ENCODE assay signal across 31 cellular contexts in genomic region chr15:53917109-53917508, GRCh38.
"Had no signal": no experiment of that assay in that cellular context is flagged by ENCODE, and none has a peak within 500 bp of the region (broad histone marks: within the 10 kb centered on the region; RNA-seq: fewer than 3 reads in every experiment).

No MANE protein-coding gene starts in this region.

- H3K27me3 Mint-ChIP-seq: activated CD4-positive, alpha-beta memory T cell treated with anti-CD3 and anti-CD28 coated beads for 36 hours; activated CD4-positive, alpha-beta T cell treated with anti-CD3 and anti-CD28 coated beads, Interleukin-2, amount 10 ng/mL, durations not matched to agents 24 days and 14 days; activated naive CD8-positive, alpha-beta T cell treated with anti-CD3 and anti-CD28 coated beads for 36 hours; effector memory CD8-positive, alpha-beta T cell; naive B cell; stimulated activated naive CD8-positive, alpha-beta T cell treated with anti-CD3 and anti-CD28 coated beads, Interleukin-15, Interleukin-2, amounts not matched to agents 100 ng/mL and 50 ng/mL, for 24 hours had no signal

- H3K9me3 Mint-ChIP-seq: activated CD4-positive, alpha-beta memory T cell treated with anti-CD3 and anti-CD28 coated beads for 36 hours; activated CD4-positive, alpha-beta T cell treated with anti-CD3 and anti-CD28 coated beads, Interleukin-2, amount 10 ng/mL, durations not matched to agents 24 days and 14 days; activated naive CD4-positive, alpha-beta T cell treated with anti-CD3 and anti-CD28 coated beads for 36 hours; activated naive CD8-positive, alpha-beta T cell treated with anti-CD3 and anti-CD28 coated beads for 36 hours; activated T-helper 1 cell treated with anti-CD3 and anti-CD28 coated beads, Interleukin-12 subunit alpha, Interleukin-12 subunit beta, Interleukin-2, Interleukin-4 antibody, amounts not matched to agents 30 ng/mL and 10 ng/mL and 1 ng/mL, durations not matched to agents 14 hours and 24 hours and 36 hours; brain; effector memory CD8-positive, alpha-beta T cell; mesothelial cell of epicardium; nephron progenitor cell; stimulated activated naive CD8-positive, alpha-beta T cell treated with anti-CD3 and anti-CD28 coated beads, Interleukin-15, Interleukin-2, amounts not matched to agents 100 ng/mL and 50 ng/mL, for 24 hours; T-helper 1 cell treated with Interleukin-12 subunit alpha and Interleukin-12 subunit beta and Interleukin-4 antibody, amounts not matched to agents 30 μg/mL and 1 μg/mL, for 36 hours had no signal

- DNase-seq: activated CD4-positive, alpha-beta memory T cell treated with anti-CD3 and anti-CD28 coated beads for 36 hours; activated CD4-positive, alpha-beta T cell treated with anti-CD3 and anti-CD28 coated beads, Interleukin-2, amount 10 ng/mL, durations not matched to agents 24 days and 14 days; activated CD4-positive, CD25-positive, alpha-beta regulatory T cell treated with anti-CD3 and anti-CD28 coated beads, Interleukin-2, amount 50 U/mL, for 72 hours; activated CD8-positive, alpha-beta memory T cell treated with anti-CD3 and anti-CD28 coated beads, Interleukin-2, amount 50 U/mL, for 4 hours; activated effector memory CD4-positive, alpha-beta T cell treated with anti-CD3 and anti-CD28 coated beads, Interleukin-2, amount 50 U/mL, for 16 hours; activated naive CD4-positive, alpha-beta T cell treated with anti-CD3 and anti-CD28 coated beads for 36 hours; activated naive CD8-positive, alpha-beta T cell treated with anti-CD3 and anti-CD28 coated beads for 36 hours; activated T-cell treated with anti-CD3 and anti-CD28 coated beads, Interleukin-2, amount 50 U/mL, for 1 hour; caudate nucleus; cortex of kidney; effector memory CD8-positive, alpha-beta T cell; foreskin fibroblast; heart left ventricle; left ventricle myocardium superior; naive B cell; nephron progenitor cell; retina; stimulated activated CD4-positive, alpha-beta T cell treated with anti-CD3 and anti-CD28 coated beads, Interleukin-12 subunit alpha, Interleukin-12 subunit beta, amount 100 ng/mL, for 4 hours; stimulated activated CD4-positive, alpha-beta T cell treated with anti-CD3 and anti-CD28 coated beads, Interleukin-4, amount 100 ng/mL, for 1 hour; T-helper 9 cell; WERI-Rb-1 had no signal

- H3K4me3 Mint-ChIP-seq: activated CD4-positive, alpha-beta memory T cell treated with anti-CD3 and anti-CD28 coated beads for 36 hours; activated CD4-positive, alpha-beta T cell treated with anti-CD3 and anti-CD28 coated beads, Interleukin-2, amount 10 ng/mL, durations not matched to agents 24 days and 14 days; activated naive CD4-positive, alpha-beta T cell treated with anti-CD3 and anti-CD28 coated beads for 36 hours; activated naive CD8-positive, alpha-beta T cell treated with anti-CD3 and anti-CD28 coated beads for 36 hours; activated T-helper 1 cell treated with anti-CD3 and anti-CD28 coated beads, Interleukin-12 subunit alpha, Interleukin-12 subunit beta, Interleukin-2, Interleukin-4 antibody, amounts not matched to agents 30 ng/mL and 10 ng/mL and 1 ng/mL, durations not matched to agents 14 hours and 24 hours and 36 hours; effector memory CD8-positive, alpha-beta T cell; mesothelial cell of epicardium; naive B cell; nephron progenitor cell; stimulated activated naive CD8-positive, alpha-beta T cell treated with anti-CD3 and anti-CD28 coated beads, Interleukin-15, Interleukin-2, amounts not matched to agents 100 ng/mL and 50 ng/mL, for 24 hours; T-helper 1 cell treated with Interleukin-12 subunit alpha and Interleukin-12 subunit beta and Interleukin-4 antibody, amounts not matched to agents 30 μg/mL and 1 μg/mL, for 36 hours had no signal

- H3K27ac ChIP-seq: ascending aorta, heart left ventricle, neutrophil, skin epidermis, WERI-Rb-1 had no signal

- H3K4me3 ChIP-seq: ascending aorta, heart left ventricle, skin epidermis had no signal

- H3K4me1 ChIP-seq: ascending aorta, heart left ventricle had no signal

- H3K9me3 ChIP-seq: ascending aorta, heart left ventricle, neutrophil had no signal

- H3K27me3 ChIP-seq: ascending aorta, neutrophil had no signal

- H3K36me3 Mint-ChIP-seq: activated CD4-positive, alpha-beta memory T cell treated with anti-CD3 and anti-CD28 coated beads for 36 hours; activated naive CD8-positive, alpha-beta T cell treated with anti-CD3 and anti-CD28 coated beads for 36 hours; brain; mesothelial cell of epicardium; naive B cell had no signal

- H3K36me3 ChIP-seq: ascending aorta, heart left ventricle, neutrophil, WERI-Rb-1 had no signal

- H3K27ac Mint-ChIP-seq: activated CD4-positive, alpha-beta memory T cell treated with anti-CD3 and anti-CD28 coated beads for 36 hours; activated CD4-positive, alpha-beta T cell treated with anti-CD3 and anti-CD28 coated beads, Interleukin-2, amount 10 ng/mL, durations not matched to agents 24 days and 14 days; activated naive CD4-positive, alpha-beta T cell treated with anti-CD3 and anti-CD28 coated beads for 36 hours; activated naive CD8-positive, alpha-beta T cell treated with anti-CD3 and anti-CD28 coated beads for 36 hours; activated T-helper 1 cell treated with anti-CD3 and anti-CD28 coated beads, Interleukin-12 subunit alpha, Interleukin-12 subunit beta, Interleukin-2, Interleukin-4 antibody, amounts not matched to agents 30 ng/mL and 10 ng/mL and 1 ng/mL, durations not matched to agents 14 hours and 24 hours and 36 hours; brain; effector memory CD8-positive, alpha-beta T cell; mesothelial cell of epicardium; naive B cell; nephron progenitor cell; stimulated activated naive CD8-positive, alpha-beta T cell treated with anti-CD3 and anti-CD28 coated beads, Interleukin-15, Interleukin-2, amounts not matched to agents 100 ng/mL and 50 ng/mL, for 24 hours; T-helper 1 cell treated with Interleukin-12 subunit alpha and Interleukin-12 subunit beta and Interleukin-4 antibody, amounts not matched to agents 30 μg/mL and 1 μg/mL, for 36 hours had no signal

- ATAC-seq: effector memory CD8-positive, alpha-beta T cell; esophagus mucosa; heart left ventricle; left ventricle myocardium superior; sciatic nerve had no signal

- H3K4me1 Mint-ChIP-seq: activated CD4-positive, alpha-beta T cell treated with anti-CD3 and anti-CD28 coated beads, Interleukin-2, amount 10 ng/mL, durations not matched to agents 24 days and 14 days; activated naive CD8-positive, alpha-beta T cell treated with anti-CD3 and anti-CD28 coated beads for 36 hours; naive B cell had no signal
